Comparison of ENCODE assay signal across 24 cellular contexts in the genomic region with DNA sequence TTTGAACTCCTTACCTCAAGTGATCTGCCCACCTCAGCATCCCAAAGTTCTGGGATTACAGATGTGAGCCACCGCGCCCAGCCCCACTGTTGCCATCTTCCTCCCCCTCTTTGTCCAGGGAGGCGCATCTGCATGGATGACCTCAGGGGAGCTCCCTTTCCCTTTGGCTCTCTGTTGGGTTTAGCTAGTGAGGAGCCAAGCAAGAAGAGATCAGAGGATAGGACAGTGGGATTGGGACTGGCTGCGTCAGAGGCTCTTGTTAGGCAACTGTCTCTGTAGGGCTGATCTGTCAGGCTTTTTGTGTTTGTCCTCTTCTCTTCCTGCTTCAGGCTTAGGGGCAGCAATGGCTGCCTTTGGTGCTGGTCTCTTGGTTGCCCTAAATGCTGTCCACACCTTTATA. TPM values are rescaled to one million over a fixed set of nuclear protein-coding genes. Genes with fewer than 3 reads are reported as not detected.
A peak's percentile ranks its signal among the peaks of the same experiment; 100 is the strongest.
DNase-seq lines count a peak whose midpoint lies in the region; ATAC-seq, FAIRE-seq and TF ChIP-seq lines count a peak whose summit lies in the region.
"Had no signal": no experiment of that assay in that cellular context is flagged by ENCODE, and none has a peak within 500 bp of the region (broad histone marks: within the 10 kb centered on the region; RNA-seq: fewer than 3 reads in every experiment).

No MANE protein-coding gene starts in this region.

- no peak overlapping the region for H3K4ac ChIP-seq in IMR-90 (ENCODE audit: low read depth, low read length)

- no peak overlapping the region for H3K9ac ChIP-seq in IMR-90 (ENCODE audit: low read depth, low read length)
- no peak overlapping the region for H3K9ac ChIP-seq in neural progenitor cell
- H3K9ac ChIP-seq: BLaER1 treated with 17β-estradiol and CSF1 and Interleukin-3, amounts not matched to agents 10 nM and 100 nM; GM23248 had no signal

- H3K18ac ChIP-seq in IMR-90 (ENCODE audit: low read depth, low read length) = no peak overlapping the region

- no peak overlapping the region for H3K27ac Mint-ChIP-seq in neural progenitor cell
- no peak overlapping the region for H3K27ac Mint-ChIP-seq in naive thymus-derived CD8-positive, alpha-beta T cell
- H3K27ac Mint-ChIP-seq: CD4-positive, alpha-beta T cell had no signal

- H3K4me3 Mint-ChIP-seq in neural progenitor cell = no peak overlapping the region
- no peak overlapping the region for H3K4me3 Mint-ChIP-seq in naive thymus-derived CD8-positive, alpha-beta T cell
- H3K4me3 Mint-ChIP-seq in activated T-cell treated with anti-CD3 and anti-CD28 coated beads, Interleukin-2, amount 50 U/mL, for 4 hours = no peak overlapping the region
- H3K4me3 Mint-ChIP-seq: CD4-positive, alpha-beta T cell; IgD-negative memory B cell had no signal

- H2AFZ ChIP-seq in IMR-90 (replicated peaks; ENCODE audit: low read length, poor library complexity) (no peak overlapping the region), neural progenitor cell (replicated peaks) (peak overlapping the region; percentile 68)
- H2AFZ ChIP-seq: GM23248 had no signal

- no TSS peak for BruUV-seq in IMR-90 (replicated peaks; lab: Mats Ljungman, UMichigan)

- H3K56ac ChIP-seq in IMR-90 (ENCODE audit: extremely low read depth, insufficient read depth, low read length) = no peak overlapping the region

- POLR2A ChIA-PET in A549 (lab: Yijun Ruan, JAX) = no interaction called here
- POLR2A ChIA-PET in IMR-90 (lab: Charles Lee; ENCODE audit: unreplicated experiment) = no interaction called here
- POLR2A ChIA-PET in naive thymus-derived CD8-positive, alpha-beta T cell (lab: Charles Lee) = interaction anchor here (1.1 kb wide), 1 partner anchor 9 kb away, joined by 3 read pairs; a partner anchor contains a TSS

- H3K4me2 ChIP-seq in A549 = no peak overlapping the region
- no peak overlapping the region for H3K4me2 ChIP-seq in IMR-90 (ENCODE audit: low read depth, low read length)
- H3K4me2 ChIP-seq in neural progenitor cell = no peak overlapping the region
- H3K4me2 ChIP-seq: BLaER1 treated with 17β-estradiol and CSF1 and Interleukin-3, amounts not matched to agents 10 nM and 100 nM had no signal

- H3K27me3 Mint-ChIP-seq in neural progenitor cell (ENCODE audit: insufficient read depth, low read depth) = peaks cover 15% of the 10 kb centered on the region
- H3K27me3 Mint-ChIP-seq in naive thymus-derived CD8-positive, alpha-beta T cell = peaks cover 0 to 9% (median 4%) of the 10 kb centered on the region in 5 donors
- H3K27me3 Mint-ChIP-seq in activated T-cell treated with anti-CD3 and anti-CD28 coated beads, Interleukin-2, amount 50 U/mL, for 4 hours (ENCODE audit: low read depth) = peaks cover 3% of the 10 kb centered on the region

- H3K27ac ChIP-seq in A549 (peak overlapping the region; percentile 23 to 68; a peak in 5 of 6 replicates), IMR-90 (ENCODE audit: insufficient read depth, low read length) (no peak overlapping the region), coronary artery (peak overlapping the region; percentile 90 to 94), neural progenitor cell (no peak overlapping the region)
- H3K27ac ChIP-seq: BLaER1 treated with 17β-estradiol and CSF1 and Interleukin-3, amounts not matched to agents 10 nM and 100 nM; GM23248; RWPE1; SK-N-MC had no signal

- TF ChIP-seq POLR2A in A549 (IDR thresholded peaks at IDR 0.05; ENCODE audit: low read length) (no peak), IMR-90 (IDR thresholded peaks at IDR 0.05; ENCODE audit: low read depth, low read length) (no peak)

- no peak overlapping the region for H2BK120ac ChIP-seq in IMR-90 (ENCODE audit: low read depth, low read length)

- H2BK5ac ChIP-seq in IMR-90 (ENCODE audit: low read depth, low read length, poor library complexity, severe bottlenecking) = no peak overlapping the region

- H3K36me3 ChIP-seq in IMR-90 (ENCODE audit: control insufficient read depth, insufficient read depth, low read length) (no peaks in the 10 kb centered on the region), neural progenitor cell (no peaks in the 10 kb centered on the region)
- H3K36me3 ChIP-seq: BLaER1 treated with 17β-estradiol and CSF1 and Interleukin-3, amounts not matched to agents 10 nM and 100 nM had no signal

- H3K23ac ChIP-seq in IMR-90 (ENCODE audit: low read depth, low read length) = no peak overlapping the region

- no peak overlapping the region for H2BK20ac ChIP-seq in IMR-90 (ENCODE audit: low read depth, low read length)

- intact Hi-C loops in IMR-90 (cut with micrococcal nuclease) = no loop called here

- no peak overlapping the region for H4K5ac ChIP-seq in IMR-90 (ENCODE audit: low read depth, low read length)

- H3K9me3 Mint-ChIP-seq in neural progenitor cell = no peaks in the 10 kb centered on the region
- H3K9me3 Mint-ChIP-seq in naive thymus-derived CD8-positive, alpha-beta T cell = no peaks in the 10 kb centered on the region
- no peaks in the 10 kb centered on the region for H3K9me3 Mint-ChIP-seq in activated T-cell treated with anti-CD3 and anti-CD28 coated beads, Interleukin-2, amount 50 U/mL, for 4 hours
- H3K9me3 Mint-ChIP-seq: CD4-positive, alpha-beta T cell; IgD-negative memory B cell had no signal

- H3F3A ChIP-seq in neural progenitor cell (ENCODE audit: low read depth) = no peaks in the 10 kb centered on the region

- peak overlapping the region; percentile 15 for H2AK5ac ChIP-seq in IMR-90 (ENCODE audit: low read depth, low read length)

- H3K9me3 ChIP-seq in A549 (peaks cover 13% of the 10 kb centered on the region), IMR-90 (ENCODE audit: control insufficient read depth, insufficient read depth, low read length) (peaks cover 4% of the 10 kb centered on the region; the same call in 1 of the 2 replicates), neural progenitor cell (ENCODE audit: low read depth) (no peaks in the 10 kb centered on the region)

- FAIRE-seq in A549 (lab: Jason Lieb, UNC) = no peak
- FAIRE-seq: A204.1, GM18507 had no signal

- no peak for TF ChIP-seq CTCF in A549 (IDR thresholded peaks at IDR 0.05)
- no peak for TF ChIP-seq CTCF in IMR-90 (conservative IDR thresholded peaks at IDR 0.05; ENCODE audit: low read depth, low read length)
- no peak for TF ChIP-seq CTCF in coronary artery (IDR thresholded peaks at IDR 0.05)
- no peak for TF ChIP-seq CTCF in neural progenitor cell (IDR thresholded peaks at IDR 0.05)

- peak overlapping the region in 1 of 2 experiments; percentile 48; a peak in 1 of 4 replicates for H4K8ac ChIP-seq in IMR-90 (ENCODE audit: low read depth in 2 of 2, low read length in 2 of 2)

- H3K27me3 ChIP-seq in IMR-90 (ENCODE audit: control insufficient read depth, insufficient read depth, low read length) = no peaks in the 10 kb centered on the region
- H3K27me3 ChIP-seq in neural progenitor cell = no peaks in the 10 kb centered on the region
- H3K27me3 ChIP-seq: BLaER1 treated with 17β-estradiol and CSF1 and Interleukin-3, amounts not matched to agents 10 nM and 100 nM had no signal

- H2AK9ac ChIP-seq in IMR-90 (replicated peaks; ENCODE audit: low read depth, low read length, poor library complexity) = no peak overlapping the region

- no peaks in the 10 kb centered on the region for H3K79me1 ChIP-seq in IMR-90 (ENCODE audit: low read depth in 1 of 2, low read length in 2 of 2)

- H3K79me2 ChIP-seq in neural progenitor cell (ENCODE audit: low read depth) = no peaks in the 10 kb centered on the region

- H3K4me1 Mint-ChIP-seq in neural progenitor cell = no peaks in the 10 kb centered on the region
- H3K4me1 Mint-ChIP-seq in naive thymus-derived CD8-positive, alpha-beta T cell = no peaks in the 10 kb centered on the region
- H3K4me1 Mint-ChIP-seq in activated T-cell treated with anti-CD3 and anti-CD28 coated beads, Interleukin-2, amount 50 U/mL, for 4 hours (ENCODE audit: low read depth) = no peaks in the 10 kb centered on the region

- DNase-seq in A549 (ENCODE audit: low read depth in 1 of 2, low spot score in 1 of 2) = no peak
- DNase-seq in IMR-90 = no peak
- no peak for DNase-seq in coronary artery (ENCODE audit: low spot score)
- no peak for DNase-seq in neural progenitor cell (ENCODE audit: low spot score)
- DNase-seq in naive thymus-derived CD8-positive, alpha-beta T cell = no peak
- no peak for DNase-seq in NCI-H748 treated with DMSO at 0.1 percent for 48 hours (lab: John Stamatoyannopoulos, UW)
- DNase-seq in NCI-H2196 (lab: John Stamatoyannopoulos, UW; ENCODE audit: unreplicated experiment) = no peak
- DNase-seq in activated T-cell treated with anti-CD3 and anti-CD28 coated beads, Interleukin-2, amount 50 U/mL, for 4 hours = no peak
- DNase-seq: AML-193; CD4-positive, alpha-beta T cell; DMS53; GM23248; HCEC 1CT; NCI-H1105 treated with DMSO at 0.1 percent for 48 hours; NCI-H2029; NCI-H446 treated with DMSO at 0.1 percent for 48 hours; NCI-H526; SHP77 treated with DMSO at 0.1 percent for 48 hours had no signal

- no peak overlapping the region for H2BK15ac ChIP-seq in IMR-90 (ENCODE audit: low read depth, low read length)

- H3K4me3 ChIP-seq in A549 (no peak overlapping the region), IMR-90 (ENCODE audit: insufficient read depth, low read depth, low read length) (no peak overlapping the region), coronary artery (no peak overlapping the region), neural progenitor cell (no peak overlapping the region)
- H3K4me3 ChIP-seq: BLaER1 treated with 17β-estradiol and CSF1 and Interleukin-3, amounts not matched to agents 10 nM and 100 nM; GM23248; SK-N-MC had no signal

- in situ Hi-C loops in IMR-90 (cut with MboI; ENCODE audit: low sequenced_read_pairs) = no loop called here

- ATAC-seq in A549 (peak in 1 of 2 experiments; percentile 33; a peak in 2 of 6 replicates), IMR-90 (ENCODE audit: low read depth) (no peak)
- no peak for ATAC-seq in naive thymus-derived CD8-positive, alpha-beta T cell
- no peak for ATAC-seq in activated T-cell treated with anti-CD3 and anti-CD28 coated beads, Interleukin-2, amount 50 U/mL, for 4 hours

- peaks cover 23% of the 10 kb centered on the region for H3K4me1 ChIP-seq in A549
- peaks cover 4% of the 10 kb centered on the region; the same call in 1 of the 2 replicates for H3K4me1 ChIP-seq in IMR-90 (ENCODE audit: control insufficient read depth, insufficient read depth, low read length)
- H3K4me1 ChIP-seq in neural progenitor cell = no peaks in the 10 kb centered on the region

- H3K9me1 ChIP-seq in IMR-90 (ENCODE audit: insufficient read depth, low read length) = 0 out of 2 replicates have a peak, but pooled peaks cover 3% of the 10 kb centered on the region

- no peak overlapping the region for H4K91ac ChIP-seq in IMR-90 (ENCODE audit: insufficient read depth, low read depth, low read length)

- dilution Hi-C loops in IMR-90 (cut with HindIII; ENCODE audit: low sequenced_read_pairs, unreplicated experiment) = no loop called here

- CTCF ChIA-PET in A549 (lab: Yijun Ruan, JAX) (interaction anchor here (1.2 to 2.2 kb wide), 4 partner anchors 11 to 108 kb away, joined by 4 to 7 read pairs (median 6); no protein-coding TSS in a partner anchor), IMR-90 (lab: Yijun Ruan, JAX) (no interaction called here)

- TF ChIP-seq EP300 in A549 (IDR thresholded peaks at IDR 0.05) = no peak

- no peak overlapping the region for H3K14ac ChIP-seq in IMR-90 (replicated peaks; ENCODE audit: low read depth, low read length)

- H4K20me1 ChIP-seq in IMR-90 (ENCODE audit: insufficient read depth, low read length) (no peaks in the 10 kb centered on the region), neural progenitor cell (ENCODE audit: low read depth) (no peaks in the 10 kb centered on the region)
- H4K20me1 ChIP-seq: BLaER1 treated with 17β-estradiol and CSF1 and Interleukin-3, amounts not matched to agents 10 nM and 100 nM had no signal

- TF ChIP-seq RAD21 in A549 (conservative IDR thresholded peaks at IDR 0.05 in 1 of 2, IDR thresholded peaks at IDR 0.05 in 1 of 2) = no peak
- TF ChIP-seq RAD21 in IMR-90 (IDR thresholded peaks at IDR 0.05; ENCODE audit: low read length) = no peak

- no peaks in the 10 kb centered on the region for H3K36me3 Mint-ChIP-seq in neural progenitor cell
- H3K36me3 Mint-ChIP-seq in naive thymus-derived CD8-positive, alpha-beta T cell = no peaks in the 10 kb centered on the region
- no peaks in the 10 kb centered on the region for H3K36me3 Mint-ChIP-seq in activated T-cell treated with anti-CD3 and anti-CD28 coated beads, Interleukin-2, amount 50 U/mL, for 4 hours (ENCODE audit: insufficient read depth)

- WGBS in A549 (ENCODE audit: missing lambda C conversion rate) = 85% methylated on average over 4 of the region's 4 CpGs
- no CpG with 5 or more reads among the region's 4 CpGs for WGBS in IMR-90 (ENCODE audit: extremely low coverage in 2 of 2, insufficient read length in 1 of 2), 2 experiments

RNA-seq across cellular contexts. Expression of a gene that starts 8.5 kb away (rescaled TPM):
- 39.7 and 73.4 TPM in 2 replicates for polyA plus RNA-seq in A549 (2011; rRNA removed)
- polyA plus RNA-seq in A549 (2012; cell fraction: cytosol; rRNA removed) = 11.9 and 12.0 TPM in 2 replicates
- polyA plus RNA-seq in A549 (2012; cell fraction: nucleus; rRNA removed) = 6.9 and 9.0 TPM in 2 replicates
- polyA plus RNA-seq in A549 (2017; fragmentation: RNase III; extraction: RNeasy Plus Mini Kit Qiagen cat#74134 plus additional on column Dnase treatment) = 40.7 to 41.6 TPM (median 40.7 TPM) in 3 replicates
- 10.3 and 10.6 TPM in 2 replicates for polyA minus RNA-seq in A549 (2011; rRNA and poly(A)+ RNA removed)
- total RNA-seq in IMR-90 (2012; rRNA removed) = 6.1 and 10.6 TPM in 2 replicates
- 6.7 and 8.1 TPM in 2 replicates for polyA plus RNA-seq in IMR-90 (2012; rRNA removed)
- polyA plus RNA-seq in IMR-90 (2012; cell fraction: cytosol; rRNA removed) = 1.5 and 2.1 TPM in 2 replicates
- polyA plus RNA-seq in IMR-90 (2012; cell fraction: nucleus; rRNA removed; ENCODE audit: low replicate concordance) = 2.3 and 9.2 TPM in 2 replicates
- 52.7 and 73.8 TPM in 2 replicates for total RNA-seq in neural progenitor cell (ENCODE audit: low replicate concordance)
- 1 to 10 TPM; 2.3 to 2.5 TPM for total RNA-seq in naive thymus-derived CD8-positive, alpha-beta T cell
- polyA plus RNA-seq in naive thymus-derived CD8-positive, alpha-beta T cell = under 1 TPM; 0.45 to 0.82 (median 0.56) TPM
- 1 to 10 TPM; 1.7 to 2.0 (median 1.7) TPM for total RNA-seq in activated T-cell treated with anti-CD3 and anti-CD28 coated beads, Interleukin-2, amount 50 U/mL, for 4 hours

Comparison
In these comparisons a context has a peak if more than half of its experiments do, and no peak if none do; other contexts are left out.
1. H3K27ac ChIP-seq: peak in A549 (2 of 2) and coronary artery (2 of 2); none in IMR-90 (single experiment) and neural progenitor cell (single experiment).